ENCODE assay signal across 17 cellular contexts in the genomic region with DNA sequence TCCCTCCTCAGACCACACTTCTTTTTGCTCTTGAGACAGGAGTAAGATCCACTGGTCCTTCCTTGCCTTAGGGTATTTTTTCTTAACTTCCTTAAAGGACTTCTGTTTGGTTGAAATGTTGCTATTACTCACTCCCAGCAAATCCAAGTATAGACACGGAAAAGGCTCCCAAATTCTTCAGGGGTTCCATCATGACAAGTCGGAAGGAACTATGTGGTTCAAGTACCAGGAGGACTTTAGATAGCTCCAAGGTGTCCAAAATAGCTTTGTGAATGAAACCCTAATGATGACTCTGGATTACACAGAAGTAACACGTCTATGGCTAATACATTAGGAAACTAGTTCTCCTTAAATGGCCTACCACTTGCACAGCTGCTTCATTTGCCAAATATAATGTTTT.
DNase-seq lines count a peak whose midpoint lies in the region; ATAC-seq and TF ChIP-seq lines count a peak whose summit lies in the region.
"Had no signal": no experiment of that assay in that cellular context is flagged by ENCODE, and none has a peak within 500 bp of the region (broad histone marks: within the 10 kb centered on the region; RNA-seq: fewer than 3 reads in every experiment).

No MANE protein-coding gene starts in this region.

- peaks cover 15% of the 10 kb centered on the region; the same call in 1 of the 2 replicates for H3F3A ChIP-seq in GM23248 (ENCODE audit: insufficient read depth)

- H3K4me2 ChIP-seq in GM23248 (ENCODE audit: unreplicated experiment), result peak overlapping the region; percentile 3
- H3K4me2 ChIP-seq: PC-9 had no signal

- peaks cover 7% of the 10 kb centered on the region; the same call in 1 of the 2 replicates for H3K4me1 ChIP-seq in GM23248 (ENCODE audit: insufficient read depth)
- no peaks in the 10 kb centered on the region for H3K4me1 ChIP-seq in adipocyte (ENCODE audit: control insufficient read depth, insufficient read depth, low read length)
- no peaks in the 10 kb centered on the region for H3K4me1 ChIP-seq in left lung

- no peaks in the 10 kb centered on the region for H3K9me2 ChIP-seq in GM23248 (ENCODE audit: insufficient read depth)

- TF ChIP-seq CTCF in foreskin fibroblast (IDR thresholded peaks at IDR 0.05; ENCODE audit: low read depth, low read length) (no peak), brain microvascular endothelial cell (IDR thresholded peaks at IDR 0.05; ENCODE audit: low read depth, low read length, missing control alignments) (no peak), left lung (IDR thresholded peaks at IDR 0.05) (no peak)

- intact Hi-C loops in left lung (cut with DNase I), result no loop called here

- no peaks in the 10 kb centered on the region for H4K20me1 ChIP-seq in GM23248 (ENCODE audit: insufficient read depth)

- DNase-seq in AG08395 (ENCODE audit: low spot score) (peak; percentile 47), GM23248 (peak; percentile 55), adipocyte (ENCODE audit: low read depth) (peak; percentile 36), foreskin fibroblast (peak; percentile 55 to 67), brain microvascular endothelial cell (no peak), left lung (no peak)
- DNase-seq: C1 segment of cervical spinal cord, DND-41, KBM-7, NCI-H1417 treated with DMSO at 0.1 percent for 48 hours, NCI-H2029, NCI-H2171 treated with DMSO at 0.1 percent for 48 hours, NCI-H82, PC-9 had no signal

- H3K9ac ChIP-seq in GM23248, result no peak overlapping the region
- H3K9ac ChIP-seq in adipocyte (ENCODE audit: low read length), result no peak overlapping the region

- H3K79me2 ChIP-seq in GM23248 (ENCODE audit: insufficient read depth), result no peaks in the 10 kb centered on the region

- ATAC-seq in HG03439 (IDR thresholded peaks at IDR 0.05; ENCODE audit: unreplicated experiment) (no peak), HG02610 (IDR thresholded peaks at IDR 0.05; ENCODE audit: unreplicated experiment) (no peak), left lung (no peak)

- no peaks in the 10 kb centered on the region for H3K27me3 ChIP-seq in GM23248 (replicated peaks; ENCODE audit: insufficient read depth)
- no peaks in the 10 kb centered on the region for H3K27me3 ChIP-seq in adipocyte (replicated peaks; ENCODE audit: control insufficient read depth, insufficient read depth, low read length)
- no peaks in the 10 kb centered on the region for H3K27me3 ChIP-seq in brain microvascular endothelial cell (replicated peaks)
- H3K27me3 ChIP-seq in left lung, result no peaks in the 10 kb centered on the region

- in situ Hi-C loops in GM23248 (cut with MboI), result no loop called here
- in situ Hi-C loops in brain microvascular endothelial cell (cut with HindIII; ENCODE audit: low pct_ligation_motif_present, low sequenced_read_pairs), result no loop called here

- 2 to 5% methylated on average over 3 of the region's 3 CpGs for WGBS in GM23248 (ENCODE audit: low coverage in 1 of 2, low lambda C conversion rate in 2 of 2, missing lambda C conversion rate in 2 of 2), 2 experiments

- H3K9me3 ChIP-seq in GM23248 (ENCODE audit: low read depth) (no peaks in the 10 kb centered on the region), adipocyte (ENCODE audit: control insufficient read depth, low read length) (no peaks in the 10 kb centered on the region), left lung (no peaks in the 10 kb centered on the region)

- H2AFZ ChIP-seq in GM23248, result peak overlapping the region; percentile 36; the same call in 1 of the 2 replicates
- H2AFZ ChIP-seq: PC-9 had no signal

- no peak overlapping the region for H3K27ac ChIP-seq in GM23248
- no peak overlapping the region for H3K27ac ChIP-seq in brain microvascular endothelial cell
- no peak overlapping the region for H3K27ac ChIP-seq in left lung
- H3K27ac ChIP-seq: 22Rv1, PC-9 had no signal

- H3K36me3 ChIP-seq in GM23248 (ENCODE audit: low read depth), result no peaks in the 10 kb centered on the region
- no peaks in the 10 kb centered on the region for H3K36me3 ChIP-seq in adipocyte (ENCODE audit: control insufficient read depth, insufficient read depth, low read length, severe bottlenecking)
- no peaks in the 10 kb centered on the region for H3K36me3 ChIP-seq in brain microvascular endothelial cell (replicated peaks)
- no peaks in the 10 kb centered on the region for H3K36me3 ChIP-seq in left lung

- no peak overlapping the region for H3K4me3 ChIP-seq in GM23248
- no peak overlapping the region for H3K4me3 ChIP-seq in adipocyte (ENCODE audit: low read length)
- no peak overlapping the region for H3K4me3 ChIP-seq in foreskin fibroblast (ENCODE audit: low read depth in 1 of 2, low read length in 2 of 2)
- H3K4me3 ChIP-seq in brain microvascular endothelial cell (ENCODE audit: low read depth, low read length), result no peak overlapping the region
- no peak overlapping the region for H3K4me3 ChIP-seq in left lung
- H3K4me3 ChIP-seq: PC-9 had no signal

Comparison
In these comparisons a context has a peak if more than half of its experiments do, and no peak if none do; other contexts are left out.
1. DNase-seq: peak in AG08395 (single experiment), GM23248 (single experiment), adipocyte (single experiment) and foreskin fibroblast (2 of 2); none in brain microvascular endothelial cell (single experiment) and left lung (0 of 2).